Comparison of ENCODE assay signal across 19 cellular contexts in the genomic region with DNA sequence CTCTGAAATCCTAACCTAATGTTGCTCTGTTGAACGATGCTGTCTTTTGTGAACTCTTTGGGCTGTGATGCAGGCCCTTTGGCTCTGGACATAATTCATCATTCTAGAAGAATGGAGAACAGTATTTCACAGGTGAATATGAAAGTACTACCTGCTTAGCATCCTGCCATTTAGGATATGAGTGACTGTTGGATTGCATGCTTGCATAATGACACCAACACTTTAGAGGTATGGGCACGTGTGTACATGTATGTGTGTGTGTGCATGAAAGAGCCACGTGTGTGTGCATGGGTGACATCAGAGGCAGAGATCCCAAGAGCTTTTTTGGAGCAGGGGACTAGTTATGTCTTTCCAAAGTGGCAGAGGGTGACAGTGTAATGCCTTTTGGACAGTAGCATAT.
DNase-seq lines count a peak whose midpoint lies in the region; ATAC-seq, FAIRE-seq and TF ChIP-seq lines count a peak whose summit lies in the region.
"Had no signal": no experiment of that assay in that cellular context is flagged by ENCODE, and none has a peak within 500 bp of the region (broad histone marks: within the 10 kb centered on the region; RNA-seq: fewer than 3 reads in every experiment).

No MANE protein-coding gene starts in this region.

- no peaks in the 10 kb centered on the region for H3K36me3 Mint-ChIP-seq in neural progenitor cell
- H3K36me3 Mint-ChIP-seq: CD14-positive monocyte; CD4-positive, alpha-beta memory T cell had no signal

- no peak for TF ChIP-seq RAD21 in HepG2 (CRISPR knock-in tag; IDR thresholded peaks at IDR 0.05)

- intact Hi-C loops in HepG2 (cut with micrococcal nuclease; ENCODE audit: unreplicated experiment): no loop called here
- intact Hi-C loops in right lobe of liver (cut with DNase I): no loop called here

- H3K4me1 Mint-ChIP-seq in neural progenitor cell: no peaks in the 10 kb centered on the region
- H3K4me1 Mint-ChIP-seq: CD4-positive, alpha-beta memory T cell had no signal

- H3K27ac Mint-ChIP-seq in neural progenitor cell: no peak overlapping the region
- H3K27ac Mint-ChIP-seq: CD14-positive monocyte; CD4-positive, alpha-beta memory T cell had no signal

- H3F3A ChIP-seq in neural progenitor cell (ENCODE audit: low read depth): peaks cover 3% of the 10 kb centered on the region

- no peaks in the 10 kb centered on the region for H3K27me3 ChIP-seq in HepG2 (ENCODE audit: control insufficient read depth in 1 of 2, insufficient read depth in 2 of 2, low read length in 2 of 2)
- H3K27me3 ChIP-seq in right lobe of liver: no peaks in the 10 kb centered on the region
- no peaks in the 10 kb centered on the region for H3K27me3 ChIP-seq in neural progenitor cell
- H3K27me3 ChIP-seq: BLaER1 had no signal

- H4K20me1 ChIP-seq in HepG2 (ENCODE audit: insufficient read depth, low read length) (no peaks in the 10 kb centered on the region), neural progenitor cell (ENCODE audit: low read depth) (no peaks in the 10 kb centered on the region)
- H4K20me1 ChIP-seq: BLaER1 had no signal

- no peak for TF ChIP-seq POLR2A in HepG2 (IDR thresholded peaks at IDR 0.05; ENCODE audit: insufficient read depth in 1 of 2, low read depth in 2 of 2, low read length in 2 of 2)
- no peak for TF ChIP-seq POLR2A in right lobe of liver (IDR thresholded peaks at IDR 0.05)

- H3K4me2 ChIP-seq in HepG2 (ENCODE audit: low read depth, low read length) (no peak overlapping the region), neural progenitor cell (no peak overlapping the region)
- H3K4me2 ChIP-seq: BLaER1 had no signal

- CTCF ChIA-PET in HepG2 (lab: Yijun Ruan, JAX; ENCODE audit: low intra/inter-chr PET ratio, low total read pairs): no interaction called here

- TF ChIP-seq EP300 in HepG2 (IDR thresholded peaks at IDR 0.05; ENCODE audit: low read depth in 2 of 2, low read length in 2 of 2): no peak
- no peak for TF ChIP-seq EP300 in HepG2 (CRISPR knock-in tag; IDR thresholded peaks at IDR 0.05; ENCODE audit: borderline replicate concordance)

- TF ChIP-seq CTCF in HepG2 (CRISPR knock-in tag; IDR thresholded peaks at IDR 0.05): no peak
- TF ChIP-seq CTCF in right lobe of liver (IDR thresholded peaks at IDR 0.05): no peak
- no peak for TF ChIP-seq CTCF in neural progenitor cell (IDR thresholded peaks at IDR 0.05)

- ATAC-seq in HepG2 (no peak), right lobe of liver (no peak)

- H3K4me1 ChIP-seq in HepG2 (ENCODE audit: insufficient read depth, low read length): no peaks in the 10 kb centered on the region
- H3K4me1 ChIP-seq in right lobe of liver: no peaks in the 10 kb centered on the region
- peaks cover 7% of the 10 kb centered on the region for H3K4me1 ChIP-seq in neural progenitor cell
- H3K4me1 ChIP-seq: BLaER1, HAP-1 had no signal

- in situ Hi-C loops in HepG2 (cut with HindIII; ENCODE audit: extremely low pct_ligation_motif_present, low pct_unique_long_range_greater_than_20kb): no loop called here

- no peaks in the 10 kb centered on the region for H3K9me3 Mint-ChIP-seq in neural progenitor cell
- H3K9me3 Mint-ChIP-seq: CD4-positive, alpha-beta memory T cell had no signal

- no peaks in the 10 kb centered on the region for H3K9me3 ChIP-seq in HepG2 (ENCODE audit: low read length)
- no peaks in the 10 kb centered on the region for H3K9me3 ChIP-seq in right lobe of liver
- no peaks in the 10 kb centered on the region for H3K9me3 ChIP-seq in neural progenitor cell (ENCODE audit: low read depth)
- H3K9me3 ChIP-seq: BLaER1, HAP-1 had no signal

- H3K79me2 ChIP-seq in HepG2 (ENCODE audit: insufficient read depth, low read length) (no peaks in the 10 kb centered on the region), neural progenitor cell (ENCODE audit: low read depth) (no peaks in the 10 kb centered on the region)

- H3K9ac ChIP-seq in HepG2 (ENCODE audit: insufficient read depth, low read depth, low read length) (no peak overlapping the region), neural progenitor cell (no peak overlapping the region)
- H3K9ac ChIP-seq: BLaER1, GM23248 had no signal

- DNase-seq in HepG2 (ENCODE audit: low spot score): no peak
- no peak for DNase-seq in right lobe of liver
- peak; percentile 58 for DNase-seq in epithelial cell of prostate (ENCODE audit: low read depth, low spot score)
- DNase-seq in neural progenitor cell (ENCODE audit: low spot score): no peak
- no peak for DNase-seq in SW 1271 (lab: John Stamatoyannopoulos, UW)
- no peak for DNase-seq in mesenteric fat pad (ENCODE audit: low spot score)
- no peak for DNase-seq in NCI-H526 treated with DMSO at 0.1 percent for 48 hours (lab: John Stamatoyannopoulos, UW)
- DNase-seq: 8988T; CD4-positive, alpha-beta memory T cell; DMS153; DMS79; GDM1; GM23248 had no signal

- no peak for FAIRE-seq in HepG2 (lab: Jason Lieb, UNC)
- FAIRE-seq: GM12892, GM18507 had no signal

- no TSS peak for BruUV-seq in HepG2 (replicated peaks; lab: Mats Ljungman, UMichigan)

- no peak overlapping the region for H3K4me3 ChIP-seq in HepG2 (replicated peaks in 1 of 3; ENCODE audit: insufficient read depth in 1 of 3, low read depth in 2 of 3, low read length in 3 of 3)
- no peak overlapping the region for H3K4me3 ChIP-seq in right lobe of liver
- no peak overlapping the region for H3K4me3 ChIP-seq in neural progenitor cell
- H3K4me3 ChIP-seq: BLaER1, GM23248, HAP-1 had no signal

- H2AFZ ChIP-seq in HepG2 (ENCODE audit: low read length): no peak overlapping the region
- H2AFZ ChIP-seq in neural progenitor cell (replicated peaks): peak overlapping the region; percentile 9
- H2AFZ ChIP-seq: GM23248 had no signal

- peaks cover 3% of the 10 kb centered on the region for H3K27me3 Mint-ChIP-seq in neural progenitor cell (ENCODE audit: insufficient read depth, low read depth)

- H3K27ac ChIP-seq in HepG2 (ENCODE audit: extremely low read length, insufficient read depth, low read length) (no peak overlapping the region), right lobe of liver (no peak overlapping the region), epithelial cell of prostate (peak overlapping the region; percentile 89), neural progenitor cell (no peak overlapping the region)
- H3K27ac ChIP-seq: BLaER1, GM23248, HL-60 had no signal

- H3K36me3 ChIP-seq in HepG2 (replicated peaks in 1 of 2; ENCODE audit: control insufficient read depth in 1 of 2, insufficient read depth in 2 of 2, low read length in 2 of 2) (no peaks in the 10 kb centered on the region), right lobe of liver (no peaks in the 10 kb centered on the region), neural progenitor cell (no peaks in the 10 kb centered on the region)
- H3K36me3 ChIP-seq: BLaER1, HAP-1 had no signal

- no peak overlapping the region for H3K4me3 Mint-ChIP-seq in neural progenitor cell
- H3K4me3 Mint-ChIP-seq: CD14-positive monocyte; CD4-positive, alpha-beta memory T cell had no signal

- POLR2A ChIA-PET in HepG2 (lab: Yijun Ruan, JAX): no interaction called here

- WGBS in HepG2 (ENCODE audit: low lambda C conversion rate): 5% methylated on average over 3 of the region's 3 CpGs
- WGBS in right lobe of liver (ENCODE audit: insufficient coverage, low coverage, low lambda C conversion rate, missing lambda C conversion rate): 80% methylated on average over 2 of the region's 3 CpGs

TF ChIP-seq in HepG2, 621 proteins besides CTCF, POLR2A, EP300 and RAD21:
- TF ChIP-seq ZNF713 (CRISPR knock-in tag; IDR thresholded peaks at IDR 0.05): no peak
- TF ChIP-seq, protein P1, sequence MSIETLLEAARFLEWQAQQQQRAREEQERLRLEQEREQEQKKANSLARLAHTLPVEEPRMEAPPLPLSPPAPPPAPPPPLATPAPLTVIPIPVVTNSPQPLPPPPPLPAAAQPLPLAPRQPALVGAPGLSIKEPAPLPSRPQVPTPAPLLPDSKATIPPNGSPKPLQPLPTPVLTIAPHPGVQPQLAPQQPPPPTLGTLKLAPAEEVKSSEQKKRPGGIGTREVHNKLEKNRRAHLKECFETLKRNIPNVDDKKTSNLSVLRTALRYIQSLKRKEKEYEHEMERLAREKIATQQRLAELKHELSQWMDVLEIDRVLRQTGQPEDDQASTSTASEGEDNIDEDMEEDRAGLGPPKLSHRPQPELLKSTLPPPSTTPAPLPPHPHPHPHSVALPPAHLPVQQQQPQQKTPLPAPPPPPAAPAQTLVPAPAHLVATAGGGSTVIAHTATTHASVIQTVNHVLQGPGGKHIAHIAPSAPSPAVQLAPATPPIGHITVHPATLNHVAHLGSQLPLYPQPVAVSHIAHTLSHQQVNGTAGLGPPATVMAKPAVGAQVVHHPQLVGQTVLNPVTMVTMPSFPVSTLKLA (IDR thresholded peaks at IDR 0.05): peak; percentile 81
TF ChIP-seq in HepG2: peak in this region for 1.
